In the genomic region with DNA sequence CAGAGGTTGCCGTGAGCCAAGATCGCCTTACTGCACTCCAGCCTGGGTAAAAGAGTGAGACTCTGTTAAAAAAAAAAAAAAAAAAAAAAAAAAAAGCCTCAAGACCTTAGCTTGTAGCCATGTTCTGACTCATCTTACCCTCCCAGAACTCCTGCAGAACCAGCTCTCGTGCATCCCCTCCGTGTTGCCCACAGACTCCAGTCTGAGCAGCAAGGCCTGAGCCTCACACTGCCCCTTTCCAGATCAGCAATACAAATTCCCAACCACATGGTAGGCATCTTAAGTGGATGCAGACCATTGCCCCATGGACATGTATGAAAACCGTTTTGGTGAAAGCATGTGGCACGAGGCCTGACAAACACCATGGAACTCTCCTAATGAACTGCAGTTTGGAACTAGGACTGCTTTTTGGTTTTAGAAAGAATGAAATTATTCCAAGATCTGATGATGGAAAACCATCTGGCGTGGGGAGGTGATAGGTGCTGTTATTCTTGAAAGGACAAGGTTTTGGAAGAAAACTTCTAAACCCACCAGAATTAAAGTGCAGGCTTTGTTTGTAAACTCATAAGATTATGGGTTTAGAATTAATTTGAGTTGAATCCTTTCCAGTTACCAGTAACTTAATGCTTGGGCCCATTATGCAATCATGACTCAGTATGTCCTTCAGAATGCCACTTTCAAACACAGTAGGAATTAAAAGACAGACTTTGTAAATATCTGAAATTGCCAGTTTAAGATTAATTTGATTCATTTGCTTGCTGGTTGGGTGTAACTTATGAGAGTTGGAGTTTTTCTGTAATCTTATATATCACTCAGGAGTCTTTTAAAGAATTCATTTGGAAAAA, we compare ENCODE assay signal across 22 cellular contexts.
DNase-seq lines count a peak whose midpoint lies in the region; ATAC-seq and TF ChIP-seq lines count a peak whose summit lies in the region.
"Had no signal": no experiment of that assay in that cellular context is flagged by ENCODE, and none has a peak within 500 bp of the region (broad histone marks: within the 10 kb centered on the region; RNA-seq: fewer than 3 reads in every experiment).

No MANE protein-coding gene starts in this region.

- no peaks in the 10 kb centered on the region for H3K9me2 ChIP-seq in GM23248 (ENCODE audit: insufficient read depth)

- H3K4me2 ChIP-seq in GM23248 (ENCODE audit: unreplicated experiment): no peak overlapping the region
- H3K4me2 ChIP-seq: A549 had no signal

- H4K20me1 ChIP-seq in GM23248 (ENCODE audit: insufficient read depth): no peaks in the 10 kb centered on the region

- H3K27ac ChIP-seq in AG04450 (ENCODE audit: low read depth, low read length): no peak overlapping the region
- no peak overlapping the region for H3K27ac ChIP-seq in GM23248
- H3K27ac ChIP-seq: A549, SJSA1 had no signal

- H3K9me3 ChIP-seq in AG04450 (ENCODE audit: control insufficient read depth, insufficient read depth, low read length) (no peaks in the 10 kb centered on the region), GM23248 (ENCODE audit: low read depth) (no peaks in the 10 kb centered on the region)
- H3K9me3 ChIP-seq: A549, MG63, SJSA1 had no signal

- H3K27me3 ChIP-seq in AG04450 (ENCODE audit: control insufficient read depth, insufficient read depth, low read length) (no peaks in the 10 kb centered on the region), GM23248 (replicated peaks; ENCODE audit: insufficient read depth) (no peaks in the 10 kb centered on the region)
- H3K27me3 ChIP-seq: MG63, SJSA1 had no signal

- H3K4me1 ChIP-seq in GM23248 (ENCODE audit: insufficient read depth): no peaks in the 10 kb centered on the region
- H3K4me1 ChIP-seq: A549, SJSA1 had no signal

- no peak overlapping the region for H2AFZ ChIP-seq in GM23248

- no peaks in the 10 kb centered on the region for H3K79me2 ChIP-seq in GM23248 (ENCODE audit: insufficient read depth)

- H3K4me3 ChIP-seq in AG04450 (ENCODE audit: low read depth, low read length): no peak overlapping the region
- H3K4me3 ChIP-seq in GM23248: no peak overlapping the region
- H3K4me3 ChIP-seq: A549, MG63, SJSA1 had no signal

- no peaks in the 10 kb centered on the region for H3K36me3 ChIP-seq in GM23248 (ENCODE audit: low read depth)
- H3K36me3 ChIP-seq: MG63, SJSA1 had no signal

- CTCF ChIA-PET in AG04450 (lab: Charles Lee): interaction anchor here (0.6 kb wide), 1 partner anchor 12 kb away, joined by 5 read pairs; no protein-coding TSS in a partner anchor

- H3F3A ChIP-seq in GM23248 (ENCODE audit: insufficient read depth): no peaks in the 10 kb centered on the region

- in situ Hi-C loops in GM23248 (cut with MboI): no loop called here

- DNase-seq in AG04450 (ENCODE audit: low read depth, low spot score): peak; percentile 29
- peak; percentile 8 for DNase-seq in GM23248
- peak; percentile 80 for DNase-seq in amniotic epithelial cell (ENCODE audit: low read depth)
- peak; percentile 34 for DNase-seq in fibroblast of the conjunctiva (ENCODE audit: low read depth)
- no peak for DNase-seq in superior temporal gyrus (ENCODE audit: extremely low spot score)
- DNase-seq: activated CD4-positive, alpha-beta T cell treated with anti-CD3 and anti-CD28 coated beads for 1 hour; activated CD8-positive, alpha-beta memory T cell treated with anti-CD3 and anti-CD28 coated beads, Interleukin-2, amount 10 ng/mL, durations not matched to agents 7 days and 5 days; aorta; dermis blood vessel endothelial cell; erythroblast; hippocampal formation; kidney; MG63; NCI-H2029 treated with DMSO at 0.1 percent for 48 hours; NCI-H524; T-helper 9 cell had no signal

- no peak overlapping the region for H3K9ac ChIP-seq in GM23248

- POLR2A ChIA-PET in AG04450 (lab: Yijun Ruan, JAX): interaction anchor here (0.6 kb wide), 1 partner anchor 1466 kb away, joined by 5 read pairs; no protein-coding TSS in a partner anchor

- TF ChIP-seq CTCF in AG04450 (IDR thresholded peaks at IDR 0.05; ENCODE audit: low read depth, low read length): no peak

- 83% methylated on average over 6 to 7 of the region's 7 CpGs for WGBS in GM23248 (ENCODE audit: low coverage in 1 of 2, low lambda C conversion rate in 2 of 2, missing lambda C conversion rate in 2 of 2), 2 experiments

- ATAC-seq in GM19397 (IDR thresholded peaks at IDR 0.05; ENCODE audit: unreplicated experiment) (no peak), HG02981 (IDR thresholded peaks at IDR 0.05; ENCODE audit: unreplicated experiment) (no peak), HG03571 (IDR thresholded peaks at IDR 0.05; ENCODE audit: unreplicated experiment) (no peak)
- ATAC-seq: A549; activated CD8-positive, alpha-beta memory T cell treated with anti-CD3 and anti-CD28 coated beads, Interleukin-2, amount 10 ng/mL, durations not matched to agents 7 days and 5 days; natural killer cell treated with Interleukin-12 subunit alpha and Interleukin-12 subunit beta and Interleukin-15 and Interleukin-18, amount 100 ng/mL, for 72 hours had no signal
